1 cellular context compared by ENCODE assay signal in genomic region chr13:110712849-110713641, GRCh38.
TF ChIP-seq lines count a peak whose summit lies in the region.

No MANE protein-coding gene starts in this region.

TF ChIP-seq in H1, 55 proteins besides CTCF, POLR2A, EP300 and RAD21:
- no peak for TF ChIP-seq FOSL1 (IDR thresholded peaks at IDR 0.05; ENCODE audit: insufficient read depth, low read depth, low read length)
- TF ChIP-seq JUND (IDR thresholded peaks at IDR 0.05; ENCODE audit: low read length): 0 out of 2 replicates have a peak, but pooled peaks have one; percentile 15
- no peak for TF ChIP-seq HDAC2 (IDR thresholded peaks at IDR 0.05; ENCODE audit: borderline replicate concordance in 1 of 2, low read depth in 2 of 2, low read length in 2 of 2)
- TF ChIP-seq PHF8 (conservative IDR thresholded peaks at IDR 0.05; ENCODE audit: low read depth, low read length): peak; percentile 89
- peak; percentile 68; the same call in 1 of the 2 replicates for TF ChIP-seq GTF2F1 (IDR thresholded peaks at IDR 0.05; ENCODE audit: borderline replicate concordance, low read depth, low read length)
- peak; percentile 19 for TF ChIP-seq TAF7 (optimal IDR thresholded peaks at IDR 0.05; ENCODE audit: borderline replicate concordance, low read depth, low read length)
- TF ChIP-seq POLR2AphosphoS5 (IDR thresholded peaks at IDR 0.05; ENCODE audit: low read depth, low read length): peak; percentile 98
- no peak; the same call in 1 of the 2 replicates for TF ChIP-seq EGR1 (IDR thresholded peaks at IDR 0.05; ENCODE audit: borderline replicate concordance, low read depth, low read length)
- no peak for TF ChIP-seq GABPA (IDR thresholded peaks at IDR 0.05; ENCODE audit: borderline replicate concordance, insufficient read depth, low read length)
- TF ChIP-seq SAP30 (IDR thresholded peaks at IDR 0.05; ENCODE audit: insufficient read depth, insufficient replicate concordance, low read length): no peak
- TF ChIP-seq EZH2 (IDR thresholded peaks at IDR 0.05; ENCODE audit: low read depth, low read length, severe bottlenecking): no peak
- TF ChIP-seq BACH1 (IDR thresholded peaks at IDR 0.05; ENCODE audit: low read length): peak; percentile 29; the same call in 1 of the 2 replicates
- TF ChIP-seq TCF12 (IDR thresholded peaks at IDR 0.05; ENCODE audit: low read depth, low read length): no peak
- no peak for TF ChIP-seq POU5F1 (IDR thresholded peaks at IDR 0.05; ENCODE audit: low read depth, low read length)
- peak; percentile 99 for TF ChIP-seq SP1 (IDR thresholded peaks at IDR 0.05; ENCODE audit: low read depth, low read length)
- TF ChIP-seq TEAD4 (IDR thresholded peaks at IDR 0.05; ENCODE audit: low read depth, low read length): no peak
- peak; percentile 84 for TF ChIP-seq CREB1 (IDR thresholded peaks at IDR 0.05)
- peak; percentile 83 for TF ChIP-seq SP2 (IDR thresholded peaks at IDR 0.05; ENCODE audit: low read length)
- TF ChIP-seq KDM1A (IDR thresholded peaks at IDR 0.05; ENCODE audit: borderline replicate concordance, low read length): no peak; the same call in 1 of the 2 replicates
- TF ChIP-seq MAX (IDR thresholded peaks at IDR 0.05): 0 out of 2 replicates have a peak, but pooled peaks have one; percentile 3
- no peak for TF ChIP-seq BRCA1 (IDR thresholded peaks at IDR 0.05; ENCODE audit: low read depth, low read length)
- no peak for TF ChIP-seq SUZ12 (IDR thresholded peaks at IDR 0.05; ENCODE audit: low read length)
- TF ChIP-seq USF2 (IDR thresholded peaks at IDR 0.05; ENCODE audit: low read length): no peak
- no peak for TF ChIP-seq CBX5 (IDR thresholded peaks at IDR 0.05; ENCODE audit: low read depth, low read length)
- TF ChIP-seq CEBPB (IDR thresholded peaks at IDR 0.05; ENCODE audit: low read depth, low read length): no peak
- no peak for TF ChIP-seq CTBP2 (IDR thresholded peaks at IDR 0.05; ENCODE audit: borderline replicate concordance, insufficient read depth, insufficient read length, low read length)
- no peak for TF ChIP-seq CHD7 (IDR thresholded peaks at IDR 0.05; ENCODE audit: insufficient replicate concordance, low read length)
- TF ChIP-seq SRF (IDR thresholded peaks at IDR 0.05; ENCODE audit: low read depth, low read length): no peak
- TF ChIP-seq NRF1 (IDR thresholded peaks at IDR 0.05; ENCODE audit: low read depth, low read length): peak; percentile 96
- TF ChIP-seq ATF3 (IDR thresholded peaks at IDR 0.05; ENCODE audit: insufficient read depth, low read depth, low read length): no peak
- no peak for TF ChIP-seq NANOG (IDR thresholded peaks at IDR 0.05; ENCODE audit: insufficient read depth, low read depth, low read length, poor library complexity, severe bottlenecking)
- no peak for TF ChIP-seq RFX5 (IDR thresholded peaks at IDR 0.05; ENCODE audit: borderline replicate concordance, low read depth, low read length)
- TF ChIP-seq RNF2 (IDR thresholded peaks at IDR 0.05; ENCODE audit: borderline replicate concordance, low read depth, low read length, missing control alignments, poor library complexity, severe bottlenecking): no peak
- TF ChIP-seq SIN3A (conservative IDR thresholded peaks at IDR 0.05 in 1 of 2, IDR thresholded peaks at IDR 0.05 in 1 of 2; ENCODE audit: low read depth in 1 of 2, low read length in 2 of 2): peak in 1 of 2 experiments; percentile 76; a peak in 2 of 4 replicates
- TF ChIP-seq TBP (IDR thresholded peaks at IDR 0.05; ENCODE audit: low read depth, low read length): peak; percentile 96
- TF ChIP-seq CHD1 (IDR thresholded peaks at IDR 0.05; ENCODE audit: low read depth, low read length): no peak
- no peak for TF ChIP-seq SIRT6 (IDR thresholded peaks at IDR 0.05; ENCODE audit: low read length)
- TF ChIP-seq RXRA (IDR thresholded peaks at IDR 0.05; ENCODE audit: insufficient read depth, low read depth, low read length): no peak
- TF ChIP-seq CHD2 (IDR thresholded peaks at IDR 0.05; ENCODE audit: low read length): peak; percentile 91
- no peak for TF ChIP-seq ASH2L (IDR thresholded peaks at IDR 0.05; ENCODE audit: low read length)
- no peak for TF ChIP-seq JUN (IDR thresholded peaks at IDR 0.05; ENCODE audit: low read depth, low read length)
- TF ChIP-seq ZNF274 (IDR thresholded peaks at IDR 0.05; ENCODE audit: borderline replicate concordance, extremely low read depth, low read length): no peak
- no peak for TF ChIP-seq BCL11A (IDR thresholded peaks at IDR 0.05; ENCODE audit: low read depth in 2 of 2, low read length in 2 of 2)
- TF ChIP-seq RBBP5 (IDR thresholded peaks at IDR 0.05; ENCODE audit: borderline replicate concordance, low read depth, low read length): no peak
- no peak for TF ChIP-seq HDAC6 (IDR thresholded peaks at IDR 0.05; ENCODE audit: low read depth, low read length)
- peak; percentile 71 for TF ChIP-seq E2F6 (IDR thresholded peaks at IDR 0.05)
- TF ChIP-seq SIX5 (IDR thresholded peaks at IDR 0.05; ENCODE audit: low read depth, low read length): peak; percentile 23; the same call in 1 of the 2 replicates
- TF ChIP-seq SP4 (IDR thresholded peaks at IDR 0.05; ENCODE audit: low read length): no peak; the same call in 1 of the 2 replicates
- no peak for TF ChIP-seq YY1 (IDR thresholded peaks at IDR 0.05; ENCODE audit: low read depth, low read length)
- TF ChIP-seq CBX8 (IDR thresholded peaks at IDR 0.05; ENCODE audit: borderline replicate concordance, low read depth, low read length): no peak
- TF ChIP-seq KDM4A (IDR thresholded peaks at IDR 0.05; ENCODE audit: low read depth, low read length, severe bottlenecking): no peak
- TF ChIP-seq TAF1 (IDR thresholded peaks at IDR 0.05; ENCODE audit: low read depth, low read length): peak; percentile 80
- no peak for TF ChIP-seq KDM5A (IDR thresholded peaks at IDR 0.05; ENCODE audit: low read length)
- TF ChIP-seq MAFK (IDR thresholded peaks at IDR 0.05; ENCODE audit: low read depth, low read length): no peak
- no peak for TF ChIP-seq ATF2 (IDR thresholded peaks at IDR 0.05; ENCODE audit: low read length)
